ENCODE assay signal across 14 cellular contexts in genomic region chr9:129936222-129936621, GRCh38.
DNase-seq lines count a peak whose midpoint lies in the region; ATAC-seq lines count a peak whose summit lies in the region.
"Had no signal": no experiment of that assay in that cellular context is flagged by ENCODE, and none has a peak within 500 bp of the region (broad histone marks: within the 10 kb centered on the region; RNA-seq: fewer than 3 reads in every experiment).

No MANE protein-coding gene starts in this region.

- peak overlapping the region; percentile 15 for H3K27ac Mint-ChIP-seq in activated CD4-positive, alpha-beta T cell treated with anti-CD3 and anti-CD28 coated beads, Interleukin-2, amount 10 ng/mL, durations not matched to agents 24 days and 14 days
- peak overlapping the region; percentile 52 to 97 for H3K27ac Mint-ChIP-seq in stimulated activated naive CD8-positive, alpha-beta T cell treated with anti-CD3 and anti-CD28 coated beads, Interleukin-15, amount 100 ng/mL, for 72 hours

- no peak overlapping the region for H3K9ac ChIP-seq in SK-N-MC (ENCODE audit: insufficient read length)

- peaks cover 7% of the 10 kb centered on the region for H3K36me3 ChIP-seq in SK-N-MC (ENCODE audit: insufficient read depth, low read length)
- H3K36me3 ChIP-seq: upper lobe of left lung had no signal

- H3K4me1 Mint-ChIP-seq in activated CD4-positive, alpha-beta T cell treated with anti-CD3 and anti-CD28 coated beads, Interleukin-2, amount 10 ng/mL, durations not matched to agents 24 days and 14 days, result peaks cover 59% of the 10 kb centered on the region
- peaks cover 89% of the 10 kb centered on the region for H3K4me1 Mint-ChIP-seq in stimulated activated naive CD8-positive, alpha-beta T cell treated with anti-CD3 and anti-CD28 coated beads, Interleukin-15, amount 100 ng/mL, for 72 hours

- intact Hi-C loops in activated CD4-positive, alpha-beta T cell treated with anti-CD3 and anti-CD28 coated beads, Interleukin-2, amount 10 ng/mL, durations not matched to agents 24 days and 14 days (cut with micrococcal nuclease), result no loop called here

- peaks cover 48% of the 10 kb centered on the region for H3K36me3 Mint-ChIP-seq in activated CD4-positive, alpha-beta T cell treated with anti-CD3 and anti-CD28 coated beads, Interleukin-2, amount 10 ng/mL, durations not matched to agents 24 days and 14 days (ENCODE audit: low read depth)

- 0 out of 2 replicates have a peak, but pooled peaks cover under 1% of the 10 kb centered on the region for H3K9me3 ChIP-seq in SK-N-MC (ENCODE audit: low read depth, low read length)
- H3K9me3 ChIP-seq: upper lobe of left lung had no signal

- no peak overlapping the region for H3K4me3 Mint-ChIP-seq in activated CD4-positive, alpha-beta T cell treated with anti-CD3 and anti-CD28 coated beads, Interleukin-2, amount 10 ng/mL, durations not matched to agents 24 days and 14 days
- no peak overlapping the region for H3K4me3 Mint-ChIP-seq in stimulated activated naive CD8-positive, alpha-beta T cell treated with anti-CD3 and anti-CD28 coated beads, Interleukin-15, amount 100 ng/mL, for 72 hours
- H3K4me3 Mint-ChIP-seq: activated naive CD4-positive, alpha-beta T cell treated with anti-CD3 and anti-CD28 coated beads, Interleukin-2, amount 50 U/mL, for 24 hours; T-helper 1 cell treated with Interleukin-12 subunit alpha and Interleukin-12 subunit beta and Interleukin-4 antibody, amounts not matched to agents 30 μg/mL and 1 μg/mL, for 36 hours had no signal

- DNase-seq in activated CD4-positive, alpha-beta T cell treated with anti-CD3 and anti-CD28 coated beads, Interleukin-2, amount 10 ng/mL, durations not matched to agents 24 days and 14 days, result no peak
- DNase-seq in activated CD4-positive, alpha-beta T cell treated with anti-CD3 and anti-CD28 coated beads for 1 hour, result no peak
- no peak for DNase-seq in SK-N-MC (ENCODE audit: low read depth, low spot score)
- peak; percentile 66 for DNase-seq in globus pallidus (ENCODE audit: low spot score)
- DNase-seq in stimulated activated naive CD8-positive, alpha-beta T cell treated with anti-CD3 and anti-CD28 coated beads, Interleukin-15, amount 100 ng/mL, for 72 hours, result no peak
- no peak for DNase-seq in SIG-M5 (lab: John Stamatoyannopoulos, UW)
- DNase-seq in NCI-H1930 (lab: John Stamatoyannopoulos, UW), result no peak
- DNase-seq in NCI-H1105 (lab: John Stamatoyannopoulos, UW), result no peak
- DNase-seq: mammary epithelial cell; stimulated activated CD4-positive, alpha-beta T cell treated with anti-CD3 and anti-CD28 coated beads, Interleukin-12 subunit alpha, Interleukin-12 subunit beta, amount 100 ng/mL, for 4 hours; upper lobe of left lung had no signal

- peak overlapping the region; percentile 66 for H3K27ac ChIP-seq in SK-N-MC

- no peaks in the 10 kb centered on the region for H3K9me3 Mint-ChIP-seq in activated CD4-positive, alpha-beta T cell treated with anti-CD3 and anti-CD28 coated beads, Interleukin-2, amount 10 ng/mL, durations not matched to agents 24 days and 14 days
- no peaks in the 10 kb centered on the region for H3K9me3 Mint-ChIP-seq in stimulated activated naive CD8-positive, alpha-beta T cell treated with anti-CD3 and anti-CD28 coated beads, Interleukin-15, amount 100 ng/mL, for 72 hours
- H3K9me3 Mint-ChIP-seq: activated naive CD4-positive, alpha-beta T cell treated with anti-CD3 and anti-CD28 coated beads, Interleukin-2, amount 50 U/mL, for 24 hours; T-helper 1 cell treated with Interleukin-12 subunit alpha and Interleukin-12 subunit beta and Interleukin-4 antibody, amounts not matched to agents 30 μg/mL and 1 μg/mL, for 36 hours had no signal

- H3K4me3 ChIP-seq in SK-N-MC, result no peak overlapping the region
- H3K4me3 ChIP-seq: upper lobe of left lung had no signal

- no peaks in the 10 kb centered on the region for H3K27me3 Mint-ChIP-seq in activated CD4-positive, alpha-beta T cell treated with anti-CD3 and anti-CD28 coated beads, Interleukin-2, amount 10 ng/mL, durations not matched to agents 24 days and 14 days
- no peaks in the 10 kb centered on the region for H3K27me3 Mint-ChIP-seq in stimulated activated naive CD8-positive, alpha-beta T cell treated with anti-CD3 and anti-CD28 coated beads, Interleukin-15, amount 100 ng/mL, for 72 hours
- H3K27me3 Mint-ChIP-seq: activated naive CD4-positive, alpha-beta T cell treated with anti-CD3 and anti-CD28 coated beads, Interleukin-2, amount 50 U/mL, for 24 hours had no signal

- no peak for ATAC-seq in stimulated activated naive CD8-positive, alpha-beta T cell treated with anti-CD3 and anti-CD28 coated beads, Interleukin-15, amount 100 ng/mL, for 72 hours
- ATAC-seq: Panc1 had no signal
